In the genomic region with DNA sequence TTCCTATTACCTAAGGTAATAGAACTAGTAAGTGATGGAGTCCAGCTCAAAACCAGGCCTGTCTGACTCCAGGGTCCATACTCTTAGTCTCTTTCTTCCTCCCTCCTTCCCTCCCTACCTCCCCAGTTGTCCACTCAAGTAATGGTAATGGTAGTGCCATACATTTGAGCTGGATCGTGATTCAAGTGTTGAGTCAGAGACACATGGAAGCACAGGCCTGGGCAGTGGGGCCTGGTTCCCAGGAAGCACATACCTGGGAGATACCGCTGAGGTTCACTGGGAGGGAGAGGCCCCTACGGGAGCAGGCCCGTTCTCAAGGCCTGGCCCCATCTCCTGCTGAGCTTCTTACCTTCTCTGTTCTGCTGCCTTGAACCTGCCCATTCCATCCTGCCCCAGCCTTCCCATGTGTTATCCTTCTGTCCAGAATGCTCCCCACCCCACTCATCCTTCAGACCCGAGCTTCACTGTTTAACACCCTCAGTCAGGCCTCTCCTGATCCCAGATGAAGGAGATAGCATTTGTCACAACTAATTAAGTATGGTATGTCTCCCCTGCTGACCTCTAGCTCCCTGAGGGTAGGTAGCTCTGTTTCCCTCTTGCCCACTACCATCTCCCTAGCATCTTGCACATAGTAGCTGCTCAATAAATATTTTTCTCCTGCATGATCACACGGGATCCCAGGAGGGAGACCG, we compare ENCODE assay signal across 26 cellular contexts. TPM values are rescaled to one million over a fixed set of nuclear protein-coding genes. Genes with fewer than 3 reads are reported as not detected.
DNase-seq lines count a peak whose midpoint lies in the region; ATAC-seq and TF ChIP-seq lines count a peak whose summit lies in the region.
"Had no signal": no experiment of that assay in that cellular context is flagged by ENCODE, and none has a peak within 500 bp of the region (broad histone marks: within the 10 kb centered on the region; RNA-seq: fewer than 3 reads in every experiment).

No MANE protein-coding gene starts in this region.

- DNase-seq in WERI-Rb-1: peak; percentile 87
- DNase-seq in dorsolateral prefrontal cortex: no peak
- DNase-seq in NCI-H510A (lab: John Stamatoyannopoulos, UW): no peak
- DNase-seq in CD1c-positive myeloid dendritic cell (ENCODE audit: extremely low spot score): no peak
- DNase-seq in thyroid gland: no peak
- DNase-seq: activated CD4-positive, alpha-beta T cell treated with anti-CD3 and anti-CD28 coated beads, Interleukin-2, amount 50 U/mL, for 1 hour; activated effector memory CD4-positive, alpha-beta T cell treated with Interleukin-2 at 50 U/mL for 16 hours; activated naive CD8-positive, alpha-beta T cell treated with anti-CD3 and anti-CD28 coated beads, Interleukin-2, amount 50 U/mL, for 24 hours; activated T-cell treated with anti-CD3 and anti-CD28 coated beads, Interleukin-2, amount 50 U/mL, for 1 hour; body of pancreas; COR-L47; GOT3; hippocampal formation; NCI-H187; NCI-H2171; NCI-H510A treated with DMSO at 0.1 percent for 48 hours; SJCRH30; small intestine; stimulated activated naive CD8-positive, alpha-beta T cell treated with anti-CD3 and anti-CD28 coated beads, Interleukin-15, Interleukin-2, amounts not matched to agents 100 U/mL and 50 U/mL, for 24 hours; SW 1271 had no signal

- WGBS in thyroid gland, 2 donors: 90 to 91% methylated on average over 7 of the region's 7 CpGs

- H3K9me3 ChIP-seq in WERI-Rb-1 (ENCODE audit: severe bottlenecking) (no peaks in the 10 kb centered on the region), thyroid gland (no peaks in the 10 kb centered on the region)
- H3K9me3 ChIP-seq: BLaER1, body of pancreas, SJCRH30, thoracic aorta had no signal

- H3K27ac ChIP-seq in WERI-Rb-1 (peak overlapping the region; percentile 99), dorsolateral prefrontal cortex (peak overlapping the region; percentile 76 to 100 (median 98)), layer of hippocampus (ENCODE audit: low read depth, low read length) (peak overlapping the region; percentile 99), thyroid gland (no peak overlapping the region)
- H3K27ac ChIP-seq: BLaER1, body of pancreas, parathyroid adenoma, SJCRH30, thoracic aorta had no signal

- H3K36me3 ChIP-seq in WERI-Rb-1: peaks cover 42% of the 10 kb centered on the region
- H3K36me3 ChIP-seq in thyroid gland: peaks cover 26% of the 10 kb centered on the region in 2 donors

- H3K4me1 ChIP-seq in thyroid gland: peaks cover 0 to 8% of the 10 kb centered on the region in 2 donors
- H3K4me1 ChIP-seq: BLaER1, body of pancreas, parathyroid adenoma, SJCRH30 had no signal

- H3K27me3 ChIP-seq in WERI-Rb-1 (ENCODE audit: insufficient read depth, low read depth, severe bottlenecking): no peaks in the 10 kb centered on the region
- H3K27me3 ChIP-seq in dorsolateral prefrontal cortex: no peaks in the 10 kb centered on the region
- no peaks in the 10 kb centered on the region for H3K27me3 ChIP-seq in layer of hippocampus (ENCODE audit: control insufficient read depth, insufficient read depth, low read length)
- no peaks in the 10 kb centered on the region for H3K27me3 ChIP-seq in thyroid gland
- H3K27me3 ChIP-seq: BLaER1, body of pancreas, SJCRH30 had no signal

- H3K4me3 ChIP-seq in WERI-Rb-1 (ENCODE audit: low read depth, low read length) (no peak overlapping the region), dorsolateral prefrontal cortex (no peak overlapping the region), thyroid gland (replicated peaks in 1 of 3) (no peak overlapping the region)
- H3K4me3 ChIP-seq: BLaER1, body of pancreas, SJCRH30, thoracic aorta had no signal

- TF ChIP-seq POLR2A in thyroid gland (IDR thresholded peaks at IDR 0.05): no peak

- no peak for ATAC-seq in HG03457 (IDR thresholded peaks at IDR 0.05; ENCODE audit: unreplicated experiment)
- ATAC-seq: activated naive CD8-positive, alpha-beta T cell treated with anti-CD3 and anti-CD28 coated beads, Interleukin-2, amount 50 U/mL, for 24 hours; body of pancreas; left lobe of liver; stimulated activated naive CD8-positive, alpha-beta T cell treated with anti-CD3 and anti-CD28 coated beads, Interleukin-15, Interleukin-2, amounts not matched to agents 100 U/mL and 50 U/mL, for 24 hours had no signal

- no peak for TF ChIP-seq CTCF in WERI-Rb-1 (IDR thresholded peaks at IDR 0.05; ENCODE audit: low read depth, low read length)
- TF ChIP-seq CTCF in dorsolateral prefrontal cortex (IDR thresholded peaks at IDR 0.05 in 54 of 56, conservative IDR thresholded peaks at IDR 0.05 in 2 of 56; ENCODE audit: low read depth in 1 of 56, partially characterized antibody in 56 of 56): no peak
- no peak for TF ChIP-seq CTCF in thyroid gland (IDR thresholded peaks at IDR 0.05)

- intact Hi-C loops in dorsolateral prefrontal cortex (cut with DNase I) (no loop called here), thyroid gland (cut with DNase I) (no loop called here)

RNA-seq across cellular contexts. Expression of a gene that starts 13.8 kb away (rescaled TPM):
- 10 to 100 TPM; 36.9 to 64.9 (median 48.8) TPM for total RNA-seq in dorsolateral prefrontal cortex
- 10 to 100 TPM; 24.3 to 39.4 (median 31.2) TPM for total RNA-seq in thyroid gland

RNA-seq across cellular contexts. Expression of a gene that starts 35.7 kb away (rescaled TPM):
- total RNA-seq in dorsolateral prefrontal cortex: 1,000 to 10,000 TPM in 1 of 120 experiments, 100 to 1,000 TPM in 110, 10 to 100 TPM in 9; 33.1 to 1,222 (median 302) TPM
- 10 to 100 TPM; 22.3 to 35.4 (median 27.2) TPM for total RNA-seq in thyroid gland

RNA-seq across cellular contexts. Expression of a gene that starts 44.6 kb away (rescaled TPM):
- total RNA-seq in dorsolateral prefrontal cortex: 10 to 100 TPM; 25.1 to 59.1 (median 46.4) TPM
- total RNA-seq in thyroid gland: 10 to 100 TPM; 15.9 to 38.4 (median 30.4) TPM

Comparison
In these comparisons a context has a peak if more than half of its experiments do, and no peak if none do; other contexts are left out.
1. H3K27ac ChIP-seq: peak in WERI-Rb-1 (single experiment), dorsolateral prefrontal cortex (59 of 59) and layer of hippocampus (single experiment); none in thyroid gland (0 of 3).